In the genomic region with DNA sequence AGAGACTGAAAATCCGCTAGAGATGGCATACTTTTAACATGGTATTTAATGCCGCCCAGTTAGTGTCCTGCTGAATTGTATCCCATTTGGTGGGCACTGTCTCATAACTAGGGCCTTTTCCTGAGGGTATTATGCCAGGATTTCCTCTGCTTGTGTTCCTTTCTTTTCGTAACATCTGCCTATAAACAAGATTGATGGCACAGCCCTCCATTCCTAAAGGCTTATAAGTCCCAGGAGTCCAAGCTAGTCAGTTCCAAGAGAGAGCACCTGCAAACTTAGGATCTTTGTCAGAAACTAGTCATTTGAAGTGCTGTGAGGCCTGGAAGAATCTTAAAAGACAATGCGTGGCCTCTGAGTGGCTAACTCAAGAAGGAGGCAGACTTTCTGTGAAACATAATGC, we compare ENCODE assay signal across 27 cellular contexts.
"Had no signal": no experiment of that assay in that cellular context is flagged by ENCODE, and none has a peak within 500 bp of the region (broad histone marks: within the 10 kb centered on the region; RNA-seq: fewer than 3 reads in every experiment).

No MANE protein-coding gene starts in this region.

- H3K4me1 ChIP-seq: gastroesophageal sphincter, heart left ventricle, lower lobe of right lung, psoas muscle, right atrium auricular region, spleen, tibial artery had no signal

- DNase-seq: activated B cell treated with CpG ODN at 0.5 μM for 24 hours; activated CD4-positive, alpha-beta T cell treated with anti-CD3 and anti-CD28 coated beads for 36 hours; activated CD4-positive, alpha-beta T cell treated with anti-CD3 and anti-CD28 coated beads, Interleukin-2, amount 50 U/mL, for 4 hours; activated CD8-positive, alpha-beta memory T cell treated with anti-CD3 and anti-CD28 coated beads for 24 hours; activated CD8-positive, alpha-beta memory T cell treated with anti-CD3 and anti-CD28 coated beads, Interleukin-2, amount 50 U/mL, for 4 hours; activated naive CD4-positive, alpha-beta T cell treated with anti-CD3 and anti-CD28 coated beads for 36 hours; activated naive CD8-positive, alpha-beta T cell treated with anti-CD3 and anti-CD28 coated beads, Interleukin-2, amount 10 ng/mL, durations not matched to agents 7 days and 5 days; activated T-cell treated with anti-CD3 and anti-CD28 coated beads, Interleukin-2, amount 50 U/mL, for 24 hours; amniotic stem cell; caudate nucleus; dermis blood vessel endothelial cell; heart left ventricle; islet precursor cell; left colon; lower lobe of right lung; naive thymus-derived CD4-positive, alpha-beta T cell; ovary; psoas muscle; spleen; stimulated activated CD4-positive, alpha-beta T cell treated with anti-CD3 and anti-CD28 coated beads, Interleukin-4, amount 100 ng/mL, for 24 hours; stimulated activated naive CD8-positive, alpha-beta T cell treated with anti-CD3 and anti-CD28 coated beads, Interleukin-15, amount 100 ng/mL, for 72 hours; T-helper 17 cell; tibial artery had no signal

- H3K9me3 ChIP-seq: gastroesophageal sphincter, heart left ventricle, lower lobe of right lung, neutrophil, ovary, psoas muscle, right atrium auricular region, spleen, tibial artery had no signal

- H3K27ac ChIP-seq: epithelial cell of prostate, gastroesophageal sphincter, heart left ventricle, lower lobe of right lung, neutrophil, ovary, psoas muscle, right atrium auricular region, spleen, tibial artery had no signal

- H3K27me3 ChIP-seq: gastroesophageal sphincter, heart left ventricle, neutrophil, ovary, right atrium auricular region, spleen, tibial artery had no signal

- H3K36me3 ChIP-seq: gastroesophageal sphincter, lower lobe of right lung, ovary, right atrium auricular region had no signal

- H3K4me3 ChIP-seq: gastroesophageal sphincter, heart left ventricle, lower lobe of right lung, ovary, psoas muscle, right atrium auricular region, spleen, tibial artery had no signal
